1 cellular context compared by ENCODE assay signal in genomic region chr2:66874411-66874810, GRCh38.
TF ChIP-seq lines count a peak whose summit lies in the region.

No MANE protein-coding gene starts in this region.

TF ChIP-seq in WTC11, 78 proteins besides CTCF, POLR2A, EP300 and RAD21 (continued from another document):
- no peak for TF ChIP-seq PRDM15 (CRISPR knock-in tag; IDR thresholded peaks at IDR 0.05)
- TF ChIP-seq ATF6 (CRISPR knock-in tag; IDR thresholded peaks at IDR 0.05), result no peak
- TF ChIP-seq CREB1 (CRISPR knock-in tag; IDR thresholded peaks at IDR 0.05), result no peak
TF ChIP-seq in WTC11: peak in this region for 0.
